ENCODE assay signal across 15 cellular contexts in the genomic region with DNA sequence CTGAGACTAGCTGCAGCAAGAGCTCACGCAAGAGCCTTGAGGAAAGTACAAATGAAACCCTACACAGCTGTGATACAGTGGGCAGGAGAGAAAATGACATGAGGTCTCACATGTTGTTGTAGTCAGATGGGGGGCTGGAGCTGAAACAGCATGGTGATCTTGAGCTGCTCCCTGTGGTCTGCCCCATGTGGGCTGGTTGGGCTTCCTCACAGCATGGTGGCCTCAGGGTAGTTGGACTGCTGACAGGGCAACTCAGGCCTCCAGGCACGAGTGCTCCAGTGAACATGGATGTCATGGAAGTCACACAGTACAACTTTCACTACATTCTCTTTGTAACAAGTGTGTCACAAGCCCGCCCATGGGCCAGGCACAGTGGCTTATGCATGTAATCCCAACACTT. TPM values are rescaled to one million over a fixed set of nuclear protein-coding genes. Genes with fewer than 3 reads are reported as not detected.
A peak's percentile ranks its signal among the peaks of the same experiment; 100 is the strongest.
DNase-seq lines count a peak whose midpoint lies in the region; ATAC-seq and TF ChIP-seq lines count a peak whose summit lies in the region.
"Had no signal": no experiment of that assay in that cellular context is flagged by ENCODE, and none has a peak within 500 bp of the region (broad histone marks: within the 10 kb centered on the region; RNA-seq: fewer than 3 reads in every experiment).

No MANE protein-coding gene starts in this region.

- H3K27me3 ChIP-seq in IMR-90 (ENCODE audit: control insufficient read depth, insufficient read depth, low read length): peaks cover 16% of the 10 kb centered on the region
- peaks cover 0 to 50% (median 4%) of the 10 kb centered on the region in 3 experiments for H3K27me3 ChIP-seq in neuronal stem cell (ENCODE audit: control insufficient read depth in 3 of 3, insufficient read depth in 3 of 3, low read depth in 1 of 3, low read length in 3 of 3)

- H3K18ac ChIP-seq in IMR-90 (ENCODE audit: low read depth, low read length) (no peak overlapping the region), neuronal stem cell (ENCODE audit: low read length) (peak overlapping the region; percentile 58)

- H3K9me3 ChIP-seq in HEK293 (ENCODE audit: control insufficient read depth, insufficient read depth, low read depth, low read length): no peaks in the 10 kb centered on the region
- H3K9me3 ChIP-seq in IMR-90 (ENCODE audit: control insufficient read depth, insufficient read depth, low read length): peaks cover 14% of the 10 kb centered on the region
- peaks cover 0 to 3% of the 10 kb centered on the region in 2 donors for H3K9me3 ChIP-seq in neuronal stem cell (replicated peaks in 1 of 2; ENCODE audit: control insufficient read depth in 2 of 2, insufficient read depth in 1 of 2, low read depth in 1 of 2, low read length in 2 of 2)
- H3K9me3 ChIP-seq: HAP-1 had no signal

- no peaks in the 10 kb centered on the region for H3K9me3 Mint-ChIP-seq in type B pancreatic cell

- in situ Hi-C loops in IMR-90 (cut with MboI; ENCODE audit: low sequenced_read_pairs): no loop called here

- H3K4ac ChIP-seq in IMR-90 (ENCODE audit: low read depth, low read length) (no peak overlapping the region), neuronal stem cell (ENCODE audit: low read length) (no peak overlapping the region)

- H3K9ac ChIP-seq in IMR-90 (ENCODE audit: low read depth, low read length): no peak overlapping the region
- H3K9ac ChIP-seq in neuronal stem cell (ENCODE audit: low read depth, low read length, poor library complexity): no peak overlapping the region

- H3K4me1 Mint-ChIP-seq in type B pancreatic cell (ENCODE audit: unreplicated experiment): no peaks in the 10 kb centered on the region

- H4K91ac ChIP-seq in IMR-90 (ENCODE audit: insufficient read depth, low read depth, low read length): no peak overlapping the region
- H4K91ac ChIP-seq in neuronal stem cell (ENCODE audit: low read depth, low read length, poor library complexity): no peak overlapping the region

- no peak for TF ChIP-seq CTCF in HEK293 (tag by site-specific recombination; IDR thresholded peaks at IDR 0.05)
- no peak for TF ChIP-seq CTCF in IMR-90 (conservative IDR thresholded peaks at IDR 0.05; ENCODE audit: low read depth, low read length)
- TF ChIP-seq CTCF in type B pancreatic cell (conservative IDR thresholded peaks at IDR 0.05): no peak

- POLR2A ChIA-PET in HEK293 (lab: Yijun Ruan, JAX): no interaction called here
- POLR2A ChIA-PET in IMR-90 (lab: Charles Lee; ENCODE audit: unreplicated experiment): no interaction called here

- BruUV-seq in IMR-90 (replicated peaks; lab: Mats Ljungman, UMichigan): no TSS peak

- H3K27ac Mint-ChIP-seq in type B pancreatic cell: peak overlapping the region; percentile 50

- H2AK9ac ChIP-seq in IMR-90 (replicated peaks; ENCODE audit: low read depth, low read length, poor library complexity): peak overlapping the region; percentile 24

- no peak overlapping the region for H4K8ac ChIP-seq in IMR-90 (ENCODE audit: low read depth in 2 of 2, low read length in 2 of 2)
- H4K8ac ChIP-seq in neuronal stem cell (ENCODE audit: low read depth, low read length): no peak overlapping the region

- CTCF ChIA-PET in HEK293 (lab: Yijun Ruan, JAX) (interaction anchor here (0.6 kb wide), 1 partner anchor 439 kb away, joined by 3 read pairs; no protein-coding TSS in a partner anchor), IMR-90 (lab: Yijun Ruan, JAX) (no interaction called here)

- H2BK12ac ChIP-seq in neuronal stem cell (ENCODE audit: low read length): no peak overlapping the region

- WGBS in IMR-90 (ENCODE audit: extremely low coverage in 2 of 2, insufficient read length in 1 of 2), 2 experiments: 40% methylated on average over 1 of the region's 3 CpGs; no CpG with 5 or more reads in 1 of the 2 experiments
- no CpG with 5 or more reads among the region's 3 CpGs for whole genome bisulfite sequencing in neuronal stem cell (ENCODE audit: extremely low coverage in 2 of 2, insufficient read length in 2 of 2, insufficient replicate concordance in 1 of 2), 2 donors

- H3K4me3 Mint-ChIP-seq in type B pancreatic cell: peak overlapping the region; percentile 25

- H2BK120ac ChIP-seq in IMR-90 (ENCODE audit: low read depth, low read length) (no peak overlapping the region), neuronal stem cell (ENCODE audit: low read depth, low read length) (no peak overlapping the region)

- H3K9me1 ChIP-seq in IMR-90 (ENCODE audit: insufficient read depth, low read length): no peaks in the 10 kb centered on the region; the same call in 1 of the 2 replicates

- no peaks in the 10 kb centered on the region for H3K36me3 Mint-ChIP-seq in type B pancreatic cell

- H3K56ac ChIP-seq in IMR-90 (ENCODE audit: extremely low read depth, insufficient read depth, low read length): no peak overlapping the region

- no peak overlapping the region for H2BK20ac ChIP-seq in IMR-90 (ENCODE audit: low read depth, low read length)

- H3K23ac ChIP-seq in IMR-90 (ENCODE audit: low read depth, low read length): no peak overlapping the region
- H3K23ac ChIP-seq in neuronal stem cell (ENCODE audit: low read depth, low read length, poor library complexity): no peak overlapping the region

- H3K27me3 Mint-ChIP-seq in type B pancreatic cell: peaks cover 60% of the 10 kb centered on the region

- H2BK5ac ChIP-seq in IMR-90 (ENCODE audit: low read depth, low read length, poor library complexity, severe bottlenecking) (no peak overlapping the region), neuronal stem cell (ENCODE audit: low read length) (no peak overlapping the region)

- no peak for TF ChIP-seq RAD21 in IMR-90 (IDR thresholded peaks at IDR 0.05; ENCODE audit: low read length)

- peaks cover 0 to 13% of the 10 kb centered on the region in 2 experiments; a peak in 2 of 4 replicates for H3K79me1 ChIP-seq in IMR-90 (ENCODE audit: low read depth in 1 of 2, low read length in 2 of 2)
- peaks cover 2% of the 10 kb centered on the region for H3K79me1 ChIP-seq in neuronal stem cell (ENCODE audit: low read depth, low read length)

- H3K36me3 ChIP-seq in HEK293 (ENCODE audit: control insufficient read depth in 2 of 2, insufficient read depth in 1 of 2, low read length in 2 of 2) (no peaks in the 10 kb centered on the region), IMR-90 (ENCODE audit: control insufficient read depth, insufficient read depth, low read length) (no peaks in the 10 kb centered on the region; the same call in 1 of the 2 replicates), neuronal stem cell (replicated peaks in 1 of 2; ENCODE audit: control insufficient read depth in 2 of 2, insufficient read depth in 2 of 2, low read length in 2 of 2) (no peaks in the 10 kb centered on the region)
- H3K36me3 ChIP-seq: HAP-1 had no signal

- H4K20me1 ChIP-seq in IMR-90 (ENCODE audit: insufficient read depth, low read length): no peaks in the 10 kb centered on the region

- H2AK5ac ChIP-seq in IMR-90 (ENCODE audit: low read depth, low read length) (no peak overlapping the region), neuronal stem cell (ENCODE audit: low read depth, low read length) (no peak overlapping the region)

- no peak overlapping the region for H4K5ac ChIP-seq in IMR-90 (ENCODE audit: low read depth, low read length)

- H3K27ac ChIP-seq in HEK293 (ENCODE audit: extremely low read depth, low read depth, low read length) (no peak overlapping the region), IMR-90 (ENCODE audit: insufficient read depth, low read length) (no peak overlapping the region), neuronal stem cell (replicated peaks; ENCODE audit: low read length) (no peak overlapping the region)

- ATAC-seq in IMR-90 (ENCODE audit: low read depth) (no peak), GM19455 (IDR thresholded peaks at IDR 0.05; ENCODE audit: unreplicated experiment) (no peak)

- no peak overlapping the region for H3K4me3 ChIP-seq in HEK293 (ENCODE audit: low read depth, low read length)
- no peak overlapping the region for H3K4me3 ChIP-seq in IMR-90 (ENCODE audit: insufficient read depth, low read depth, low read length)
- peak overlapping the region in 1 of 2 donors; percentile 32 for H3K4me3 ChIP-seq in neuronal stem cell (ENCODE audit: low read length in 2 of 2)
- H3K4me3 ChIP-seq: HAP-1 had no signal

- H2BK15ac ChIP-seq in IMR-90 (ENCODE audit: low read depth, low read length): no peak overlapping the region
- peak overlapping the region; percentile 41 for H2BK15ac ChIP-seq in neuronal stem cell (ENCODE audit: low read length)

- H3K14ac ChIP-seq in IMR-90 (replicated peaks; ENCODE audit: low read depth, low read length): no peak overlapping the region
- H3K14ac ChIP-seq in neuronal stem cell (ENCODE audit: low read length): no peak overlapping the region

- DNase-seq in IMR-90 (no peak), neuronal stem cell (ENCODE audit: low spot score) (no peak), type B pancreatic cell (ENCODE audit: extremely low spot score, unreplicated experiment) (no peak), NCI-H748 treated with DMSO at 0.1 percent for 48 hours (lab: John Stamatoyannopoulos, UW) (no peak)
- DNase-seq: C1 segment of cervical spinal cord; Calu3; CD4-positive, alpha-beta memory T cell; COR-L47; DMS53; DMS79 treated with DMSO at 0.1 percent for 48 hours; GF-D8; GOT3 had no signal

- H3K4me1 ChIP-seq in HEK293 (ENCODE audit: control insufficient read depth, insufficient read depth, low read length) (no peaks in the 10 kb centered on the region), IMR-90 (ENCODE audit: control insufficient read depth, insufficient read depth, low read length) (peaks cover 11% of the 10 kb centered on the region; the same call in 1 of the 2 replicates), neuronal stem cell (ENCODE audit: control insufficient read depth in 2 of 2, insufficient read depth in 1 of 2, low read depth in 1 of 2, low read length in 2 of 2) (peaks cover 6 to 7% of the 10 kb centered on the region in 2 donors)
- H3K4me1 ChIP-seq: HAP-1 had no signal

- TF ChIP-seq POLR2A in IMR-90 (IDR thresholded peaks at IDR 0.05; ENCODE audit: low read depth, low read length): no peak

- intact Hi-C loops in IMR-90 (cut with micrococcal nuclease): no loop called here

- dilution Hi-C loops in IMR-90 (cut with HindIII; ENCODE audit: low sequenced_read_pairs, unreplicated experiment): no loop called here

- H2AFZ ChIP-seq in IMR-90 (replicated peaks; ENCODE audit: low read length, poor library complexity) (no peak overlapping the region), neuronal stem cell (ENCODE audit: low read length) (no peak overlapping the region)

- H3K4me2 ChIP-seq in IMR-90 (ENCODE audit: low read depth, low read length): no peak overlapping the region
- no peak overlapping the region for H3K4me2 ChIP-seq in neuronal stem cell (ENCODE audit: insufficient read depth, low read length, poor library complexity, severe bottlenecking)

TF ChIP-seq in HEK293, 187 proteins besides CTCF, POLR2A, EP300 and RAD21 (continues in another document):
- no peak for TF ChIP-seq ZNF629 (tag by site-specific recombination; IDR thresholded peaks at IDR 0.05)

TF ChIP-seq in IMR-90, 13 proteins besides CTCF, POLR2A, EP300 and RAD21 (continues in another document):
- no peak for TF ChIP-seq NFE2L2 (IDR thresholded peaks at IDR 0.05; ENCODE audit: low read depth, low read length)

RNA-seq across cellular contexts. Expression of a gene that starts 3.4 kb away (rescaled TPM):
- total RNA-seq in IMR-90 (2012; rRNA removed) (11.9 and 13.4 TPM in 2 replicates), type B pancreatic cell (ENCODE audit: low replicate concordance) (17.4 and 23.4 TPM in 2 replicates)
- polyA plus RNA-seq in IMR-90 (2012; rRNA removed): 33.8 and 34.1 TPM in 2 replicates
- 28.6 and 52.3 TPM in 2 replicates for polyA plus RNA-seq in IMR-90 (2012; cell fraction: cytosol; rRNA removed)
- polyA plus RNA-seq in IMR-90 (2012; cell fraction: nucleus; rRNA removed; ENCODE audit: low replicate concordance): 24.9 and 43.8 TPM in 2 replicates
- polyA plus RNA-seq in neuronal stem cell (2013, experiment 1 of 2): 3.9 TPM
- 4.0 TPM for polyA plus RNA-seq in neuronal stem cell (2013, experiment 2 of 2)
